Comparison of ENCODE assay signal across 10 cellular contexts in genomic region chr11:75733346-75734107, GRCh38. TPM values are rescaled to one million over a fixed set of nuclear protein-coding genes. Genes with fewer than 3 reads are reported as not detected.
DNase-seq lines count a peak whose midpoint lies in the region; ATAC-seq and TF ChIP-seq lines count a peak whose summit lies in the region.
"Had no signal": no experiment of that assay in that cellular context is flagged by ENCODE, and none has a peak within 500 bp of the region (broad histone marks: within the 10 kb centered on the region; RNA-seq: fewer than 3 reads in every experiment).

No MANE protein-coding gene starts in this region.

- WGBS in SK-N-SH (ENCODE audit: low lambda C conversion rate) = 31% methylated on average over 5 of the region's 6 CpGs
- 40 to 64% methylated on average over 1 to 3 of the region's 6 CpGs for WGBS in gastroesophageal sphincter (ENCODE audit: low coverage in 1 of 2), 2 donors

- H3K4me2 ChIP-seq in SK-N-SH = no peak overlapping the region

- H3F3A ChIP-seq in SK-N-SH (replicated peaks; ENCODE audit: insufficient read depth) = no peaks in the 10 kb centered on the region

- H4K20me1 ChIP-seq in SK-N-SH (ENCODE audit: insufficient read depth) = no peaks in the 10 kb centered on the region

- H3K27ac ChIP-seq in SK-N-SH (ENCODE audit: low read depth in 2 of 2, low read length in 1 of 2) (peak overlapping the region in 1 of 2 experiments; percentile 6; a peak in 1 of 4 replicates), left ventricle myocardium inferior (replicated peaks) (peak overlapping the region; percentile 76), gastroesophageal sphincter (no peak overlapping the region)

- H3K4me3 Mint-ChIP-seq in stimulated activated effector memory CD8-positive, alpha-beta T cell treated with anti-CD3 and anti-CD28 coated beads, Interleukin-12 subunit alpha, Interleukin-12 subunit beta, amount 100 ng/mL, for 72 hours = no peak overlapping the region

- no peak for TF ChIP-seq RAD21 in SK-N-SH (IDR thresholded peaks at IDR 0.05; ENCODE audit: low read length)

- POLR2A ChIA-PET in SK-N-SH (lab: Yijun Ruan, JAX) = no interaction called here

- H3K27me3 ChIP-seq in SK-N-SH (ENCODE audit: insufficient read depth) (no peaks in the 10 kb centered on the region; the same call in 1 of the 2 replicates), left ventricle myocardium inferior (ENCODE audit: low read depth) (no peaks in the 10 kb centered on the region), gastroesophageal sphincter (no peaks in the 10 kb centered on the region)

- H3K36me3 ChIP-seq in SK-N-SH (replicated peaks in 1 of 2; ENCODE audit: control insufficient read depth in 1 of 2, insufficient read depth in 2 of 2, low read length in 1 of 2) = no peaks in the 10 kb centered on the region
- no peaks in the 10 kb centered on the region for H3K36me3 ChIP-seq in left ventricle myocardium inferior
- no peaks in the 10 kb centered on the region for H3K36me3 ChIP-seq in gastroesophageal sphincter

- no peaks in the 10 kb centered on the region for H3K79me2 ChIP-seq in SK-N-SH (ENCODE audit: insufficient read depth)

- H3K4me1 Mint-ChIP-seq in stimulated activated effector memory CD8-positive, alpha-beta T cell treated with anti-CD3 and anti-CD28 coated beads, Interleukin-12 subunit alpha, Interleukin-12 subunit beta, amount 100 ng/mL, for 72 hours = peaks cover 6% of the 10 kb centered on the region

- H3K27ac Mint-ChIP-seq in stimulated activated effector memory CD8-positive, alpha-beta T cell treated with anti-CD3 and anti-CD28 coated beads, Interleukin-12 subunit alpha, Interleukin-12 subunit beta, amount 100 ng/mL, for 72 hours = no peak overlapping the region

- H3K4me1 ChIP-seq in SK-N-SH (ENCODE audit: control insufficient read depth in 1 of 2, insufficient read depth in 2 of 2, low read depth in 1 of 2, low read length in 1 of 2) = peaks cover 0 to 16% of the 10 kb centered on the region in 2 experiments; a peak in 1 of 4 replicates
- peaks cover 35% of the 10 kb centered on the region for H3K4me1 ChIP-seq in left ventricle myocardium inferior
- H3K4me1 ChIP-seq in gastroesophageal sphincter = peaks cover 0 to 10% (median 0%) of the 10 kb centered on the region in 3 donors

- H2AFZ ChIP-seq in SK-N-SH (ENCODE audit: low read depth) = no peak overlapping the region

- CTCF ChIA-PET in SK-N-SH (lab: Yijun Ruan, JAX) = no interaction called here

- no peaks in the 10 kb centered on the region for H3K9me2 ChIP-seq in SK-N-SH

- H3K9me3 ChIP-seq in SK-N-SH (no peaks in the 10 kb centered on the region), left ventricle myocardium inferior (replicated peaks) (no peaks in the 10 kb centered on the region), gastroesophageal sphincter (no peaks in the 10 kb centered on the region)

- DNase-seq in SK-N-SH (peak; percentile 52), NCI-H446 treated with DMSO at 0.1 percent for 48 hours (lab: John Stamatoyannopoulos, UW) (peak; percentile 93), left ventricle myocardium inferior (peak; percentile 27), dedifferentiated amniotic fluid mesenchymal stem cell (ENCODE audit: extremely low spot score) (no peak)
- DNase-seq in stimulated activated effector memory CD8-positive, alpha-beta T cell treated with anti-CD3 and anti-CD28 coated beads, Interleukin-12 subunit alpha, Interleukin-12 subunit beta, amount 100 ng/mL, for 72 hours (ENCODE audit: low spot score in 2 of 2) = no peak
- DNase-seq: activated CD4-positive, alpha-beta T cell treated with anti-CD3 and anti-CD28 coated beads for 1 hour; occipital lobe had no signal

- ATAC-seq in SK-N-SH treated with all-trans-retinoic acid at 6 μM for 48 hours (no peak), gastroesophageal sphincter (no peak), GM18868 (IDR thresholded peaks at IDR 0.05; ENCODE audit: unreplicated experiment) (no peak)
- ATAC-seq in stimulated activated effector memory CD8-positive, alpha-beta T cell treated with anti-CD3 and anti-CD28 coated beads, Interleukin-12 subunit alpha, Interleukin-12 subunit beta, amount 100 ng/mL, for 72 hours = peak; percentile 85

- TF ChIP-seq POLR2A in gastroesophageal sphincter (IDR thresholded peaks at IDR 0.05) = no peak

- no peak overlapping the region for H3K4me3 ChIP-seq in SK-N-SH (ENCODE audit: low read depth in 2 of 2, low read length in 1 of 2)
- H3K4me3 ChIP-seq in left ventricle myocardium inferior = peak overlapping the region; percentile 22
- H3K4me3 ChIP-seq in gastroesophageal sphincter = no peak overlapping the region

- H3K9ac ChIP-seq in SK-N-SH = no peak overlapping the region

- no peak for TF ChIP-seq EP300 in SK-N-SH (IDR thresholded peaks at IDR 0.05; ENCODE audit: borderline replicate concordance in 1 of 2, low read depth in 1 of 2, low read length in 1 of 2)
- TF ChIP-seq EP300 in gastroesophageal sphincter (IDR thresholded peaks at IDR 0.05) = no peak

- no peak for TF ChIP-seq CTCF in SK-N-SH (IDR thresholded peaks at IDR 0.05)
- no peak for TF ChIP-seq CTCF in left ventricle myocardium inferior (IDR thresholded peaks at IDR 0.05; ENCODE audit: borderline replicate concordance)
- TF ChIP-seq CTCF in gastroesophageal sphincter (IDR thresholded peaks at IDR 0.05) = no peak

- H3K36me3 Mint-ChIP-seq in stimulated activated effector memory CD8-positive, alpha-beta T cell treated with anti-CD3 and anti-CD28 coated beads, Interleukin-12 subunit alpha, Interleukin-12 subunit beta, amount 100 ng/mL, for 72 hours = no peaks in the 10 kb centered on the region

- intact Hi-C loops in left ventricle myocardium inferior (cut with micrococcal nuclease) = no loop called here

- H3K9me3 Mint-ChIP-seq in stimulated activated effector memory CD8-positive, alpha-beta T cell treated with anti-CD3 and anti-CD28 coated beads, Interleukin-12 subunit alpha, Interleukin-12 subunit beta, amount 100 ng/mL, for 72 hours = no peaks in the 10 kb centered on the region

TF ChIP-seq in SK-N-SH, 30 proteins besides CTCF, POLR2A, EP300 and RAD21:
- TF ChIP-seq FOSL2 (IDR thresholded peaks at IDR 0.05; ENCODE audit: borderline replicate concordance, low read depth) = no peak

TF ChIP-seq in SK-N-SH treated with all-trans-retinoic acid at 6 μM for 48 hours, 23 proteins besides CTCF, POLR2A, EP300 and RAD21:
- TF ChIP-seq TOX (CRISPR knock-in tag; IDR thresholded peaks at IDR 0.05; ENCODE audit: borderline replicate concordance) (no peak), ARNTL (CRISPR knock-in tag; IDR thresholded peaks at IDR 0.05; ENCODE audit: borderline replicate concordance, low read depth) (no peak), ZNF70 (CRISPR knock-in tag; IDR thresholded peaks at IDR 0.05) (no peak), ZNF8 (CRISPR knock-in tag; IDR thresholded peaks at IDR 0.05) (no peak), TCF4 (CRISPR knock-in tag; IDR thresholded peaks at IDR 0.05; ENCODE audit: borderline replicate concordance) (no peak), BACH2 (CRISPR knock-in tag; IDR thresholded peaks at IDR 0.05; ENCODE audit: borderline replicate concordance) (no peak), PATZ1 (CRISPR knock-in tag; IDR thresholded peaks at IDR 0.05; ENCODE audit: borderline replicate concordance) (no peak), OSR1 (CRISPR knock-in tag; IDR thresholded peaks at IDR 0.05) (no peak)
TF ChIP-seq in SK-N-SH treated with all-trans-retinoic acid at 6 μM for 48 hours: peak in this region for 0.

RNA-seq across cellular contexts. Expression of gene MOGAT2, which starts 15.9 kb away (rescaled TPM):
- polyA plus RNA-seq in SK-N-SH (2012; rRNA removed) = 0.03 TPM in 1 of 2 replicates, not detected in the other
- not detected in 2 replicates for polyA plus RNA-seq in SK-N-SH (2012; cell fraction: cytosol; rRNA removed)
- polyA plus RNA-seq in SK-N-SH (2012; cell fraction: nucleus; rRNA removed) = 0.04 TPM in 2 replicates
- total RNA-seq in left ventricle myocardium inferior (not detected), gastroesophageal sphincter (under 1 TPM in 1 of 4 donors, not detected in 3; 0.30 TPM)
- total RNA-seq: occipital lobe had no signal

RNA-seq across cellular contexts. Expression of gene DGAT2, which starts 35.1 kb away (rescaled TPM):
- polyA plus RNA-seq in SK-N-SH (2012; rRNA removed) = 1.1 and 1.4 TPM in 2 replicates
- polyA plus RNA-seq in SK-N-SH (2012; cell fraction: cytosol; rRNA removed) = 0.88 and 1.3 TPM in 2 replicates
- polyA plus RNA-seq in SK-N-SH (2012; cell fraction: nucleus; rRNA removed) = 0.87 and 0.93 TPM in 2 replicates
- total RNA-seq in left ventricle myocardium inferior = 6.9 TPM
- 10 to 100 TPM in 1 of 4 donors, 1 to 10 TPM in 2, under 1 TPM in 1; 0.74 to 14.4 (median 1.5) TPM for total RNA-seq in gastroesophageal sphincter

Comparison
In these comparisons a context has a peak if more than half of its experiments do, and no peak if none do; other contexts are left out.
1. DNase-seq: peak in SK-N-SH (single experiment), NCI-H446 treated with DMSO at 0.1 percent for 48 hours (single experiment) and left ventricle myocardium inferior (single experiment); none in stimulated activated effector memory CD8-positive, alpha-beta T cell treated with anti-CD3 and anti-CD28 coated beads, Interleukin-12 subunit alpha, Interleukin-12 subunit beta, amount 100 ng/mL, for 72 hours (0 of 2) and dedifferentiated amniotic fluid mesenchymal stem cell (single experiment).